In genomic region chr20:11822116-11822794, GRCh38 we compare ENCODE assay signal across 20 cellular contexts.
"Had no signal": no experiment of that assay in that cellular context is flagged by ENCODE, and none has a peak within 500 bp of the region (broad histone marks: within the 10 kb centered on the region; RNA-seq: fewer than 3 reads in every experiment).

No MANE protein-coding gene starts in this region.

- H3K4me1 Mint-ChIP-seq: activated B cell treated with CpG ODN at 0.5 μM for 24 hours; activated naive CD8-positive, alpha-beta T cell treated with anti-CD3 and anti-CD28 coated beads, Interleukin-2, amount 10 ng/mL, durations not matched to agents 7 days and 5 days; activated T-helper 17 cell treated with anti-CD3 and anti-CD28 coated beads, Interleukin-2, amount 50 U/mL, for 72 hours; T-cell had no signal

- H3K4me1 ChIP-seq: ascending aorta, foreskin keratinocyte, lower lobe of right lung had no signal

- H3K36me3 ChIP-seq: ascending aorta, lower lobe of right lung had no signal

- H3K4me3 ChIP-seq: ascending aorta, lower lobe of right lung, skin epidermis had no signal

- H3K27me3 ChIP-seq: ascending aorta, foreskin keratinocyte had no signal

- H3K27ac Mint-ChIP-seq: activated B cell treated with CpG ODN at 0.5 μM for 24 hours; activated CD8-positive, alpha-beta T cell treated with anti-CD3 and anti-CD28 coated beads for 36 hours; activated naive CD8-positive, alpha-beta T cell treated with anti-CD3 and anti-CD28 coated beads, Interleukin-2, amount 10 ng/mL, durations not matched to agents 7 days and 5 days; activated T-helper 17 cell treated with anti-CD3 and anti-CD28 coated beads, Interleukin-2, amount 50 U/mL, for 72 hours; progenitor cell of endocrine pancreas; T-cell had no signal

- H3K9me3 Mint-ChIP-seq: activated B cell treated with CpG ODN at 0.5 μM for 24 hours; activated CD8-positive, alpha-beta T cell treated with anti-CD3 and anti-CD28 coated beads for 36 hours; activated naive CD8-positive, alpha-beta T cell treated with anti-CD3 and anti-CD28 coated beads, Interleukin-2, amount 10 ng/mL, durations not matched to agents 7 days and 5 days had no signal

- H3K27me3 Mint-ChIP-seq: activated B cell treated with CpG ODN at 0.5 μM for 24 hours; activated CD8-positive, alpha-beta T cell treated with anti-CD3 and anti-CD28 coated beads for 36 hours; activated naive CD8-positive, alpha-beta T cell treated with anti-CD3 and anti-CD28 coated beads, Interleukin-2, amount 10 ng/mL, durations not matched to agents 7 days and 5 days; activated T-helper 17 cell treated with anti-CD3 and anti-CD28 coated beads, Interleukin-2, amount 50 U/mL, for 72 hours; progenitor cell of endocrine pancreas; T-cell had no signal

- DNase-seq: activated B cell treated with CpG ODN at 0.5 μM for 24 hours; activated CD4-positive, alpha-beta T cell treated with anti-CD3 and anti-CD28 coated beads for 4 hours; activated CD8-positive, alpha-beta T cell treated with anti-CD3 and anti-CD28 coated beads for 36 hours; activated naive CD4-positive, alpha-beta T cell treated with Interleukin-2 at 50 U/mL for 16 hours; activated naive CD8-positive, alpha-beta T cell treated with anti-CD3 and anti-CD28 coated beads, Interleukin-2, amount 10 ng/mL, durations not matched to agents 7 days and 5 days; activated T-cell treated with anti-CD3 and anti-CD28 coated beads, Interleukin-2, amount 50 U/mL, for 1 hour; dermis blood vessel endothelial cell; effector memory CD4-positive, alpha-beta T cell; glutamatergic neuron; hypothalamus; lower lobe of right lung; stimulated activated CD4-positive, alpha-beta T cell treated with anti-CD3 and anti-CD28 coated beads, Interleukin-15, amount 100 ng/mL, for 24 hours; stimulated activated CD4-positive, alpha-beta T cell treated with anti-CD3 and anti-CD28 coated beads, Interleukin-2, amount 100 ng/mL, for 48 hours; T-cell had no signal

- H3K4me3 Mint-ChIP-seq: activated B cell treated with CpG ODN at 0.5 μM for 24 hours; activated CD8-positive, alpha-beta T cell treated with anti-CD3 and anti-CD28 coated beads for 36 hours; activated naive CD8-positive, alpha-beta T cell treated with anti-CD3 and anti-CD28 coated beads, Interleukin-2, amount 10 ng/mL, durations not matched to agents 7 days and 5 days; activated T-helper 17 cell treated with anti-CD3 and anti-CD28 coated beads, Interleukin-2, amount 50 U/mL, for 72 hours; nephron; T-cell had no signal

- H3K36me3 Mint-ChIP-seq: activated naive CD8-positive, alpha-beta T cell treated with anti-CD3 and anti-CD28 coated beads, Interleukin-2, amount 10 ng/mL, durations not matched to agents 7 days and 5 days; T-cell had no signal

- ATAC-seq: activated CD8-positive, alpha-beta T cell treated with anti-CD3 and anti-CD28 coated beads for 36 hours; activated T-helper 17 cell treated with anti-CD3 and anti-CD28 coated beads, Interleukin-2, amount 50 U/mL, for 72 hours; foreskin keratinocyte; lower lobe of right lung; T-cell had no signal

- H3K9me3 ChIP-seq: ascending aorta, lower lobe of right lung had no signal

- H3K27ac ChIP-seq: ascending aorta, foreskin keratinocyte, lower lobe of right lung, skin epidermis had no signal
